1 cellular context compared by ENCODE assay signal in genomic region chr6:158232445-158233213, GRCh38.
TF ChIP-seq lines count a peak whose summit lies in the region.

No MANE protein-coding gene starts in this region.

TF ChIP-seq in HepG2, 621 proteins besides CTCF, POLR2A, EP300 and RAD21 (continued from another document):
- peak; percentile 55; the same call in 1 of the 2 replicates for TF ChIP-seq ZNF704 (CRISPR knock-in tag; IDR thresholded peaks at IDR 0.05; ENCODE audit: borderline replicate concordance)
- peak; percentile 77; the same call in 1 of the 2 replicates for TF ChIP-seq ZSCAN20 (CRISPR knock-in tag; IDR thresholded peaks at IDR 0.05; ENCODE audit: borderline replicate concordance)
- 0 out of 2 replicates have a peak, but pooled peaks have one; percentile 77 for TF ChIP-seq ZIK1 (CRISPR knock-in tag; IDR thresholded peaks at IDR 0.05; ENCODE audit: borderline replicate concordance, low read depth)
- TF ChIP-seq ZNF564 (CRISPR knock-in tag; IDR thresholded peaks at IDR 0.05), result 0 out of 2 replicates have a peak, but pooled peaks have one; percentile 70
- 0 out of 2 replicates have a peak, but pooled peaks have one; percentile 32 for TF ChIP-seq JUND (CRISPR knock-in tag; IDR thresholded peaks at IDR 0.05)
